Comparison of ENCODE assay signal across 8 cellular contexts in genomic region chr2:183124957-183125255, GRCh38. TPM values are rescaled to one million over a fixed set of nuclear protein-coding genes. Genes with fewer than 3 reads are reported as not detected.
DNase-seq lines count a peak whose midpoint lies in the region; ATAC-seq and TF ChIP-seq lines count a peak whose summit lies in the region.

No MANE protein-coding gene starts in this region.

- H2AFZ ChIP-seq in mammary epithelial cell (ENCODE audit: low read depth, low read length), result peak overlapping the region; percentile 92

- intact Hi-C loops in mammary epithelial cell (cut with micrococcal nuclease), result loop anchor here (1.0 to 2.0 kb wide), 3 partner anchors 46 to 123 kb away; partner anchors contain the start of gene DUSP19

- peak overlapping the region; percentile 94 for H3K4me2 ChIP-seq in mammary epithelial cell (ENCODE audit: insufficient read depth, low read depth, low read length)

- no TSS peak for BruUV-seq in mammary epithelial cell (replicated peaks; lab: Mats Ljungman, UMichigan)

- DNase-seq in HS-27A (ENCODE audit: low read depth) (peak; percentile 4), mammary epithelial cell (no peak), hippocampal formation (lab: John Stamatoyannopoulos, UW) (no peak), ACHN (no peak)

- H3K36me3 ChIP-seq in mammary epithelial cell (ENCODE audit: insufficient read depth, low read length), result peaks cover 3% of the 10 kb centered on the region

- dilution Hi-C loops in mammary epithelial cell (cut with HindIII; ENCODE audit: low sequenced_read_pairs), result no loop called here

- WGBS in mammary epithelial cell (ENCODE audit: low coverage, missing lambda C conversion rate), result 0% methylated on average over 10 of the region's 10 CpGs

- H3K79me2 ChIP-seq in mammary epithelial cell (ENCODE audit: insufficient read depth, low read length), result peaks cover 50% of the 10 kb centered on the region

- H3K4me1 ChIP-seq in mammary epithelial cell (ENCODE audit: insufficient read depth, low read length) (peaks cover 16% of the 10 kb centered on the region), mononuclear cell (ENCODE audit: insufficient read depth, low read length) (peaks cover 19% of the 10 kb centered on the region)

- H3K27me3 ChIP-seq in mammary epithelial cell (ENCODE audit: insufficient read depth, low read length) (no peaks in the 10 kb centered on the region), mononuclear cell (ENCODE audit: insufficient read depth, low read length) (peaks cover 5% of the 10 kb centered on the region)

- CTCF ChIA-PET in mammary epithelial cell (lab: Charles Lee; ENCODE audit: low non-redundant PET), result no interaction called here

- no peak for ATAC-seq in HG03095 (IDR thresholded peaks at IDR 0.05; ENCODE audit: unreplicated experiment)
- no peak for ATAC-seq in HG03159 (IDR thresholded peaks at IDR 0.05; ENCODE audit: unreplicated experiment)

- H3K9me3 ChIP-seq in mammary epithelial cell (replicated peaks; ENCODE audit: insufficient read depth, low read length) (no peaks in the 10 kb centered on the region), mononuclear cell (ENCODE audit: low read depth, low read length) (no peaks in the 10 kb centered on the region)

- H3K27ac ChIP-seq in 22Rv1 (peak overlapping the region; percentile 94), mammary epithelial cell (ENCODE audit: insufficient read depth, low read depth, low read length) (peak overlapping the region; percentile 89)

- TF ChIP-seq CTCF in 22Rv1 (IDR thresholded peaks at IDR 0.05), result no peak
- TF ChIP-seq CTCF in mammary epithelial cell (conservative IDR thresholded peaks at IDR 0.05 in 1 of 2, IDR thresholded peaks at IDR 0.05 in 1 of 2; ENCODE audit: extremely low read depth in 1 of 2, insufficient read depth in 1 of 2, low read depth in 1 of 2, low read length in 2 of 2), result no peak

- H3K4me3 ChIP-seq in mammary epithelial cell (replicated peaks in 1 of 3; ENCODE audit: insufficient read depth in 1 of 3, low read depth in 2 of 3, low read length in 3 of 3), result peak overlapping the region; percentile 54 to 86 (median 74)
- H3K4me3 ChIP-seq in mononuclear cell (ENCODE audit: low read length), result peak overlapping the region; percentile 68

- H3K9ac ChIP-seq in mammary epithelial cell (ENCODE audit: insufficient read depth, low read length), result peak overlapping the region; percentile 94

- in situ Hi-C loops in mammary epithelial cell (cut with MboI; ENCODE audit: low sequenced_read_pairs in 2 of 2) (no loop called here), ACHN (cut with HindIII; ENCODE audit: low pct_ligation_motif_present, low pct_unique_long_range_greater_than_20kb, low sequenced_read_pairs) (no loop called here)

- H4K20me1 ChIP-seq in mammary epithelial cell (ENCODE audit: insufficient read depth, low read length), result no peaks in the 10 kb centered on the region

RNA-seq across cellular contexts. Expression of gene NUP35, which starts 0.7 kb away (rescaled TPM):
- total RNA-seq in mammary epithelial cell (10 to 100 TPM; 15.0 to 19.7 TPM), mononuclear cell (13.7 TPM)
- polyA plus RNA-seq in mammary epithelial cell, result 18.6 TPM
- 20.9 TPM for polyA minus RNA-seq in mammary epithelial cell

RNA-seq across cellular contexts. Expression of gene DUSP19, which starts 46.4 kb away (rescaled TPM):
- total RNA-seq in mammary epithelial cell (1 to 10 TPM; 1.0 to 1.7 TPM), mononuclear cell (0.42 TPM)
- polyA plus RNA-seq in mammary epithelial cell, result 0.23 TPM
- polyA minus RNA-seq in mammary epithelial cell, result 0.93 TPM
